10 cellular contexts compared by ENCODE assay signal in the genomic region with DNA sequence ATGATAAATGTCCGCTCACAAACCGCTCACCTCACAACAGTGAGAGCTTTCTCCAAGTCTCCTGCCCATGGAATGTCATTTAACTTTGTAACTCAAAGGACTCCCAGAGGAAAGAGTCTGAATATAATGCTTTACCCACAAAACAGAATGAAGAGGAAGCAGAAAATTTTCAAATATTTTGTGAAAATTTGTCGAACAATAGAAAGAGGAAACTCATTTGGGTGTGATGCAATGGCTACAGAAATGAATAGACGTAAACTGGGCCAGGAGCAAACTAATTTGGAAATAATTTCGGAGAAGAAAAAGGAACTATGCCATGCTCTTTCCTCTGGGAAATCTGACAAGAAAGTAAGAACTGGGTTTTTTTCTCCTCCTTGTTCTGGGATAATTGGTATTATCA.
"Had no signal": no experiment of that assay in that cellular context is flagged by ENCODE, and none has a peak within 500 bp of the region (broad histone marks: within the 10 kb centered on the region; RNA-seq: fewer than 3 reads in every experiment).

No MANE protein-coding gene starts in this region.

- DNase-seq: activated CD4-positive, alpha-beta T cell treated with anti-CD3 and anti-CD28 coated beads, Interleukin-2, amount 10 ng/mL, durations not matched to agents 24 days and 14 days; activated naive CD4-positive, alpha-beta T cell treated with Interleukin-2 at 50 U/mL for 16 hours; heart right ventricle; stimulated activated CD4-positive, alpha-beta T cell treated with anti-CD3 and anti-CD28 coated beads, Interleukin-4, amount 100 ng/mL, for 1 hour; stimulated activated CD8-positive, alpha-beta memory T cell treated with anti-CD3 and anti-CD28 coated beads, Interleukin-4, amount 100 ng/mL, for 48 hours; stimulated activated naive CD8-positive, alpha-beta T cell treated with anti-CD3 and anti-CD28 coated beads, Interleukin-15, Interleukin-2, amounts not matched to agents 100 U/mL and 50 U/mL, for 24 hours; testis had no signal

- H3K27me3 ChIP-seq: heart right ventricle, testis had no signal

- H3K36me3 ChIP-seq: heart right ventricle had no signal

- H3K27ac ChIP-seq: testis had no signal

- H3K4me3 ChIP-seq: heart right ventricle, testis had no signal

- H3K27me3 Mint-ChIP-seq: memory B cell had no signal

- H3K4me3 Mint-ChIP-seq: activated CD4-positive, alpha-beta T cell treated with anti-CD3 and anti-CD28 coated beads, Interleukin-2, amount 10 ng/mL, durations not matched to agents 24 days and 14 days; activated T-helper 1 cell treated with anti-CD3 and anti-CD28 coated beads, Interleukin-12 subunit alpha, Interleukin-12 subunit beta, Interleukin-2, Interleukin-4 antibody, amounts not matched to agents 30 ng/mL and 10 ng/mL and 1 ng/mL, durations not matched to agents 14 hours and 24 hours and 36 hours; memory B cell; nephron had no signal

- H3K9me3 Mint-ChIP-seq: activated CD4-positive, alpha-beta T cell treated with anti-CD3 and anti-CD28 coated beads, Interleukin-2, amount 10 ng/mL, durations not matched to agents 24 days and 14 days; activated T-helper 1 cell treated with anti-CD3 and anti-CD28 coated beads, Interleukin-12 subunit alpha, Interleukin-12 subunit beta, Interleukin-2, Interleukin-4 antibody, amounts not matched to agents 30 ng/mL and 10 ng/mL and 1 ng/mL, durations not matched to agents 14 hours and 24 hours and 36 hours; nephron had no signal

- H3K4me1 Mint-ChIP-seq: nephron had no signal

- H3K27ac Mint-ChIP-seq: activated CD4-positive, alpha-beta T cell treated with anti-CD3 and anti-CD28 coated beads, Interleukin-2, amount 10 ng/mL, durations not matched to agents 24 days and 14 days; activated T-helper 1 cell treated with anti-CD3 and anti-CD28 coated beads, Interleukin-12 subunit alpha, Interleukin-12 subunit beta, Interleukin-2, Interleukin-4 antibody, amounts not matched to agents 30 ng/mL and 10 ng/mL and 1 ng/mL, durations not matched to agents 14 hours and 24 hours and 36 hours; memory B cell; nephron had no signal

- H3K9me3 ChIP-seq: heart right ventricle, testis had no signal

- ATAC-seq: stimulated activated naive CD8-positive, alpha-beta T cell treated with anti-CD3 and anti-CD28 coated beads, Interleukin-15, Interleukin-2, amounts not matched to agents 100 U/mL and 50 U/mL, for 24 hours had no signal
